ENCODE assay signal across 8 cellular contexts in the genomic region with DNA sequence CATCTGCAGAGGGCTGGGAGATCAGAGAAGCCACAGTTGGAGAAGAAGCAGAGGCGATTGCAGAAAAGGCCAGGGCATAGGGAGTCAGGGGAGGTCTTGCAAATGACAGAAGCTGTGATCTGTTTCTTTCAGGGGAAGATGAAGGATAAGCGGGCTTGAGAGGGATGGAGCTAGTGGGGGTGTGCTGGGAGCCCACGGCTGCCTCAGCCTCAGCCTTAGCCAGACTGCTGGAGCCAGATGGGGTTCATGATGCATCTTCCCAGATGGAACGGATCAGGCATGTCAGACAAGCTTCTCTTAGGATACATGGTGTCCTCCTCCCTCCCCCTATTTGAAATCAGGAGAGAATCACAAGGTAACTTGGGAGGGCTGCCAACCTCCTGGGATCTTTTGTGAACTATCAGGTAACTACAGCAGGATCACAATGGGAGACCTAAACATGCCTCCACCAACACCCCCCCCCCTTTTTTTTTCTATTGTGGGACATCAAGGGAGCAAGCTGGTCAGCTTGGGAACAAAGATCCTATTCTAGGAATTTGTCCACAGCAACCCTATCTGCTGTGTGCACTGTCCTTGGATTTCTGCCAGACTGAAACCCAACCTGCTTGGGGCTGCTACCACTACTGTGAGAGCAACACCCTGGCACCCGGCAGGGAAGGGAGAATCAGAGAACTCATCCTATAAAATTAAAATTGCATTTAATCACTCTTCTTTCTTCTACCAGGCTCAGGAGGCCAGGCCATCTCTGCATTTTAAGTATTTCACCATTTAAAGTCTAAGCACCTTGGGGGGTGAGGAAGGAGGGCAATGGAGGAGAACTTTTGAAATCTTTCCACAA. TPM values are rescaled to one million over a fixed set of nuclear protein-coding genes. Genes with fewer than 3 reads are reported as not detected.
DNase-seq lines count a peak whose midpoint lies in the region; ATAC-seq, FAIRE-seq and TF ChIP-seq lines count a peak whose summit lies in the region.

No MANE protein-coding gene starts in this region.

- no peaks in the 10 kb centered on the region for H3K9me3 ChIP-seq in PC-9 (ENCODE audit: insufficient read depth, low read depth)

- no peak overlapping the region for H3K27ac Mint-ChIP-seq in activated naive CD4-positive, alpha-beta T cell treated with anti-CD3 and anti-CD28 coated beads for 36 hours

- CTCF ChIA-PET in PC-9 (lab: Charles Lee), result interaction anchor here (0.6 kb wide), 2 partner anchors 10 to 18 kb away, joined by 3 to 4 read pairs; no protein-coding TSS in a partner anchor
- CTCF ChIA-PET in activated naive CD4-positive, alpha-beta T cell treated with anti-CD3 and anti-CD28 coated beads for 36 hours (lab: Charles Lee), result interaction anchor here (0.6 kb wide), 1 partner anchor 1653 kb away, joined by 4 read pairs; no protein-coding TSS in a partner anchor

- no peaks in the 10 kb centered on the region for H3K27me3 ChIP-seq in PC-9 (ENCODE audit: insufficient read depth, low read depth)

- H3K4me3 ChIP-seq in PC-9 (peak overlapping the region; percentile 18; the same call in 1 of the 2 replicates), fibroblast of the aortic adventitia (ENCODE audit: low read depth, low read length) (no peak overlapping the region)

- no TSS peak for BruUV-seq in PC-9 (replicated peaks; lab: Mats Ljungman, UMichigan)

- H3K9me3 Mint-ChIP-seq in activated naive CD4-positive, alpha-beta T cell treated with anti-CD3 and anti-CD28 coated beads for 36 hours, result no peaks in the 10 kb centered on the region

- peak; percentile 69 for DNase-seq in HTR-8/SVneo (ENCODE audit: insufficient read length, low spot score)
- peak; percentile 62 to 74 for DNase-seq in PC-9
- DNase-seq in fibroblast of the aortic adventitia (ENCODE audit: low read depth), result peak; percentile 54
- DNase-seq in sciatic nerve (ENCODE audit: low spot score), result peak; percentile 51
- DNase-seq in foreskin melanocyte, result no peak
- DNase-seq in activated naive CD4-positive, alpha-beta T cell treated with anti-CD3 and anti-CD28 coated beads for 36 hours, result no peak

- no peak for FAIRE-seq in HTR-8/SVneo (lab: Jason Lieb, UNC)

- intact Hi-C loops in PC-9 (cut with micrococcal nuclease; ENCODE audit: unreplicated experiment), result loop anchor here (1.0 kb wide), 1 partner anchor 11 kb away; a partner anchor contains a TSS
- intact Hi-C loops in sciatic nerve (cut with DNase I), result no loop called here
- intact Hi-C loops in activated naive CD4-positive, alpha-beta T cell treated with anti-CD3 and anti-CD28 coated beads for 36 hours (cut with micrococcal nuclease), result no loop called here

- TF ChIP-seq CTCF in PC-9 (conservative IDR thresholded peaks at IDR 0.05) (no peak), fibroblast of the aortic adventitia (IDR thresholded peaks at IDR 0.05; ENCODE audit: insufficient read depth, low read length) (no peak)

- no peaks in the 10 kb centered on the region for H3K36me3 Mint-ChIP-seq in activated naive CD4-positive, alpha-beta T cell treated with anti-CD3 and anti-CD28 coated beads for 36 hours (ENCODE audit: low read depth)

- H3K27ac ChIP-seq in PC-9, result peak overlapping the region; percentile 45

- no peaks in the 10 kb centered on the region for H3K9me2 ChIP-seq in PC-9 (ENCODE audit: insufficient read depth)

- peaks cover 34% of the 10 kb centered on the region for H3K4me1 ChIP-seq in PC-9 (replicated peaks; ENCODE audit: insufficient read depth)

- no peaks in the 10 kb centered on the region for H3K4me1 Mint-ChIP-seq in activated naive CD4-positive, alpha-beta T cell treated with anti-CD3 and anti-CD28 coated beads for 36 hours (ENCODE audit: low read depth)

- no peaks in the 10 kb centered on the region for H3K79me2 ChIP-seq in PC-9 (ENCODE audit: low read depth)

- no peak overlapping the region for H2AFZ ChIP-seq in PC-9

- H4K20me1 ChIP-seq in PC-9 (ENCODE audit: insufficient read depth), result no peaks in the 10 kb centered on the region

- POLR2A ChIA-PET in PC-9 (lab: Charles Lee; ENCODE audit: unreplicated experiment), result interaction anchor here (0.6 to 1.3 kb wide), 6 partner anchors 10 to 279 kb away, joined by 3 to 16 read pairs (median 5); no protein-coding TSS in a partner anchor

- H3K4me2 ChIP-seq in PC-9, result peak overlapping the region; percentile 78

- no peaks in the 10 kb centered on the region for H3K27me3 Mint-ChIP-seq in activated naive CD4-positive, alpha-beta T cell treated with anti-CD3 and anti-CD28 coated beads for 36 hours (ENCODE audit: low read depth)

- H3F3A ChIP-seq in PC-9 (ENCODE audit: insufficient read depth, low read depth), result peaks cover 16% of the 10 kb centered on the region; the same call in 1 of the 2 replicates

- peak; percentile 41 for ATAC-seq in sciatic nerve
- ATAC-seq in HG03135 (IDR thresholded peaks at IDR 0.05; ENCODE audit: unreplicated experiment), result no peak
- ATAC-seq in GM21528 (IDR thresholded peaks at IDR 0.05; ENCODE audit: low FRiP score, unreplicated experiment), result no peak

- no peak overlapping the region for H3K4me3 Mint-ChIP-seq in activated naive CD4-positive, alpha-beta T cell treated with anti-CD3 and anti-CD28 coated beads for 36 hours

- H3K36me3 ChIP-seq in PC-9 (ENCODE audit: low read depth), result no peaks in the 10 kb centered on the region

RNA-seq across cellular contexts. Expression of a gene that starts 10.7 kb away (rescaled TPM):
- total RNA-seq in PC-9 (2021), result 127 and 154 TPM in 2 replicates
- 99.7 and 139 TPM in 2 replicates for total RNA-seq in fibroblast of the aortic adventitia (ENCODE audit: low replicate concordance)
- 131 TPM for total RNA-seq in sciatic nerve
- 10 to 100 TPM; 95.5 to 98.6 TPM for total RNA-seq in activated naive CD4-positive, alpha-beta T cell treated with anti-CD3 and anti-CD28 coated beads for 36 hours

Comparison
In these comparisons a context has a peak if more than half of its experiments do, and no peak if none do; other contexts are left out.
1. DNase-seq: peak in HTR-8/SVneo (single experiment), PC-9 (2 of 2), fibroblast of the aortic adventitia (single experiment) and sciatic nerve (single experiment); none in foreskin melanocyte (single experiment) and activated naive CD4-positive, alpha-beta T cell treated with anti-CD3 and anti-CD28 coated beads for 36 hours (single experiment).